ENCODE assay signal across 1 cellular context in the genomic region with DNA sequence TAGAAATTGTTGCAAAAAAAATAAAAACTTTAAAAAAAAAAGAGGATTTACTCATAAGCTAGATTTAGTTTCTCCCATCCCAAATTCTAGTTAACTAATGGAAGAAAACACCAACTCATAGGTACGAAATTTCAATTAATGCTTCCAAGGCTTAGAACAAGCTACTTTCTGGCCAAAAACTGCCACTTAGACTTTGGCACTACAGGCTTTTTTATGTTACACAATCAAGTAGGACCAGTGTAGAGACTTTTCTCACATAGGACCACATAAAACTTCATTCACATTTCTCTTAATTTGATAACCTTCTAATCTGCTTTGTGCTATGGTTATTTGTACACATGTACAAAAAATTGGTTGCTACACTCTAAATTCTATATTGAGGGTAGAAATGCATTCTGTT.
TF ChIP-seq lines count a peak whose summit lies in the region.

No MANE protein-coding gene starts in this region.

TF ChIP-seq in neural cell, 6 proteins besides CTCF, POLR2A, EP300 and RAD21:
- TF ChIP-seq, protein P1, sequence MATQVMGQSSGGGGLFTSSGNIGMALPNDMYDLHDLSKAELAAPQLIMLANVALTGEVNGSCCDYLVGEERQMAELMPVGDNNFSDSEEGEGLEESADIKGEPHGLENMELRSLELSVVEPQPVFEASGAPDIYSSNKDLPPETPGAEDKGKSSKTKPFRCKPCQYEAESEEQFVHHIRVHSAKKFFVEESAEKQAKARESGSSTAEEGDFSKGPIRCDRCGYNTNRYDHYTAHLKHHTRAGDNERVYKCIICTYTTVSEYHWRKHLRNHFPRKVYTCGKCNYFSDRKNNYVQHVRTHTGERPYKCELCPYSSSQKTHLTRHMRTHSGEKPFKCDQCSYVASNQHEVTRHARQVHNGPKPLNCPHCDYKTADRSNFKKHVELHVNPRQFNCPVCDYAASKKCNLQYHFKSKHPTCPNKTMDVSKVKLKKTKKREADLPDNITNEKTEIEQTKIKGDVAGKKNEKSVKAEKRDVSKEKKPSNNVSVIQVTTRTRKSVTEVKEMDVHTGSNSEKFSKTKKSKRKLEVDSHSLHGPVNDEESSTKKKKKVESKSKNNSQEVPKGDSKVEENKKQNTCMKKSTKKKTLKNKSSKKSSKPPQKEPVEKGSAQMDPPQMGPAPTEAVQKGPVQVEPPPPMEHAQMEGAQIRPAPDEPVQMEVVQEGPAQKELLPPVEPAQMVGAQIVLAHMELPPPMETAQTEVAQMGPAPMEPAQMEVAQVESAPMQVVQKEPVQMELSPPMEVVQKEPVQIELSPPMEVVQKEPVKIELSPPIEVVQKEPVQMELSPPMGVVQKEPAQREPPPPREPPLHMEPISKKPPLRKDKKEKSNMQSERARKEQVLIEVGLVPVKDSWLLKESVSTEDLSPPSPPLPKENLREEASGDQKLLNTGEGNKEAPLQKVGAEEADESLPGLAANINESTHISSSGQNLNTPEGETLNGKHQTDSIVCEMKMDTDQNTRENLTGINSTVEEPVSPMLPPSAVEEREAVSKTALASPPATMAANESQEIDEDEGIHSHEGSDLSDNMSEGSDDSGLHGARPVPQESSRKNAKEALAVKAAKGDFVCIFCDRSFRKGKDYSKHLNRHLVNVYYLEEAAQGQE (IDR thresholded peaks at IDR 0.05; ENCODE audit: borderline replicate concordance): no peak
- TF ChIP-seq POLR2AphosphoS5 (IDR thresholded peaks at IDR 0.05): no peak
- TF ChIP-seq TAF1 (IDR thresholded peaks at IDR 0.05; ENCODE audit: low read depth): no peak
- no peak for TF ChIP-seq MXI1 (conservative IDR thresholded peaks at IDR 0.05; ENCODE audit: poor library complexity, severe bottlenecking)
- no peak for TF ChIP-seq SMC3 (conservative IDR thresholded peaks at IDR 0.05; ENCODE audit: poor library complexity)
- no peak for TF ChIP-seq EZH2 (IDR thresholded peaks at IDR 0.05; ENCODE audit: borderline replicate concordance, insufficient read depth, low read length, poor library complexity, severe bottlenecking)
TF ChIP-seq in neural cell: peak in this region for 0.
